Comparison of ENCODE assay signal across 10 cellular contexts in the genomic region with DNA sequence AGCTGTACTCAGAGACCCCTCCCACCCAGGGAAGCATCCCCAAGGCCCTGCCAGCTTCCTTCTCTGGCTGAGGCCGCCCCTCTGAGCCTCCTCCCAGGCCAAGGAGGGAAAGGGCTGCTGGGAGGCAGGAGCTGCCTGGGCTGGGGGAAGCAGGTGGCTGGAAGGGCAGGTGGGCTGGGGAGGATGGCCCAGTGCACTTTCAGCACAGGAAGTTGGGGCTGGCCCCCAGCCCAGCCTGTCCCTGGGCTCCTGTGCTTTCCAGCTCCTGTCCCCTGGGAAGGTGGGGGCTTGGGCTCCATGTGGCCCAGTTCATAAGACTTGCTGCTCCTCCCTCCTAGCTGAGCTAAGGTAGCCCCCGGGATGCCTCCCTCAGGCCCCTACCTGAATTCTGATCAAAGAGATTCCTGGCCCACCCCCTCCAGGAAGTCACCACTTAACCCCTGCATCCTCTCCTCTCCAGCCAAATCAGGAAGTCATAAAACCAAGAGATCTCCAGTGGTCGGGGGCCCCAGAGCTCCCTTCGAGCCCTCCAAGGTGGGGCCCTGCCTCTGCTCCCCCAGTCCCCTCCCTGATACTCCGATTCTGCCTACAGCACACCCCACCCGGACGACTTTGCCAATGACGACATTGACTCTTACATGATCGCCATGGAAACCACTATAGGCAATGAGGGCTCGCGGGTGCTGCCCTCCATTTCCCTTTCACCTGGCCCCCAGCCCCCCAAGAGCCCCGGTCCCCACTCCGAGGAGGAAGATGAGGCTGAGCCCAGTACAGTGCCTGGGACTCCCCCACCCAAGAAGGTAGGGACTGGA. TPM values are rescaled to one million over a fixed set of nuclear protein-coding genes. Genes with fewer than 3 reads are reported as not detected.
DNase-seq lines count a peak whose midpoint lies in the region; ATAC-seq and TF ChIP-seq lines count a peak whose summit lies in the region.
"Had no signal": no experiment of that assay in that cellular context is flagged by ENCODE, and none has a peak within 500 bp of the region (broad histone marks: within the 10 kb centered on the region; RNA-seq: fewer than 3 reads in every experiment).

No MANE protein-coding gene starts in this region.

- H3K27me3 ChIP-seq in Caco-2 (replicated peaks; ENCODE audit: control insufficient read depth, insufficient read depth, low read length) = no peaks in the 10 kb centered on the region

- H3K27ac Mint-ChIP-seq in Caco-2 (ENCODE audit: unreplicated experiment) (peak overlapping the region; percentile 60), endothelial cell (ENCODE audit: unreplicated experiment) (peak overlapping the region; percentile 83)

- H3K4me1 Mint-ChIP-seq in Caco-2 (ENCODE audit: low read depth, unreplicated experiment) = peaks cover 8% of the 10 kb centered on the region
- peaks cover 36% of the 10 kb centered on the region for H3K4me1 Mint-ChIP-seq in endothelial cell (ENCODE audit: unreplicated experiment)

- BruUV-seq in Caco-2 (replicated peaks; lab: Mats Ljungman, UMichigan) = no TSS peak

- TF ChIP-seq CTCF in Caco-2 (IDR thresholded peaks at IDR 0.05; ENCODE audit: insufficient read depth in 1 of 2, low read depth in 1 of 2, low read length in 1 of 2, severe bottlenecking in 1 of 2, unreplicated experiment in 1 of 2) (no peak), NB4 (IDR thresholded peaks at IDR 0.05; ENCODE audit: low read depth, low read length) (no peak), endothelial cell (IDR thresholded peaks at IDR 0.05; ENCODE audit: unreplicated experiment) (no peak)

- H3K9me3 Mint-ChIP-seq in Caco-2 (ENCODE audit: unreplicated experiment) (no peaks in the 10 kb centered on the region), endothelial cell (ENCODE audit: unreplicated experiment) (no peaks in the 10 kb centered on the region)

- ATAC-seq in HG03095 (IDR thresholded peaks at IDR 0.05; ENCODE audit: unreplicated experiment) (no peak), GM18517 (IDR thresholded peaks at IDR 0.05; ENCODE audit: unreplicated experiment) (no peak), HG03378 (IDR thresholded peaks at IDR 0.05; ENCODE audit: unreplicated experiment) (no peak)

- DNase-seq in Caco-2 (no peak), NB4 (ENCODE audit: low read depth) (peak; percentile 51), endothelial cell (ENCODE audit: low spot score) (no peak)
- DNase-seq: anterior cingulate cortex; NCI-H1105 treated with DMSO at 0.1 percent for 48 hours; stimulated activated CD4-positive, alpha-beta T cell treated with anti-CD3 and anti-CD28 coated beads, Interleukin-2, amount 100 ng/mL, for 24 hours had no signal

- POLR2A ChIA-PET in Caco-2 (lab: Charles Lee) = interaction anchor here (0.5 kb wide), 1 partner anchor 780 kb away, joined by 3 read pairs; a partner anchor contains a TSS

- H3K36me3 Mint-ChIP-seq in Caco-2 (ENCODE audit: insufficient read depth, unreplicated experiment) (peaks cover 83% of the 10 kb centered on the region), endothelial cell (ENCODE audit: low read depth, unreplicated experiment) (peaks cover 12% of the 10 kb centered on the region)

- H3K4me3 ChIP-seq in Caco-2 (ENCODE audit: low read depth, low read length) = no peak overlapping the region
- no peak overlapping the region for H3K4me3 ChIP-seq in NB4 (ENCODE audit: low read depth, low read length)

- H3K9me3 ChIP-seq in Caco-2 = no peaks in the 10 kb centered on the region

- CTCF ChIA-PET in Caco-2 (lab: Charles Lee) = interaction anchor here (0.7 to 0.9 kb wide), 3 partner anchors 14 to 51 kb away, joined by 3 to 4 read pairs (median 3); no protein-coding TSS in a partner anchor

- no peak for TF ChIP-seq POLR2A in NB4 (IDR thresholded peaks at IDR 0.05; ENCODE audit: extremely low read depth, insufficient read length)

- intact Hi-C loops in Caco-2 (cut with micrococcal nuclease; ENCODE audit: unreplicated experiment) = no loop called here

- no peak overlapping the region for H3K4me3 Mint-ChIP-seq in Caco-2 (ENCODE audit: unreplicated experiment)
- H3K4me3 Mint-ChIP-seq in endothelial cell (ENCODE audit: unreplicated experiment) = peak overlapping the region; percentile 72

- H3K36me3 ChIP-seq in Caco-2 (ENCODE audit: control insufficient read depth, insufficient read depth, low read length) = peaks cover 21% of the 10 kb centered on the region

- H3K27me3 Mint-ChIP-seq in Caco-2 (ENCODE audit: insufficient read depth, unreplicated experiment) (no peaks in the 10 kb centered on the region), endothelial cell (ENCODE audit: unreplicated experiment) (peaks cover 17% of the 10 kb centered on the region)

- peaks cover 15% of the 10 kb centered on the region for H3K4me1 ChIP-seq in Caco-2

RNA-seq across cellular contexts. Expression of a gene that starts 4.9 kb away (rescaled TPM):
- total RNA-seq in Caco-2 (2022) (384 and 389 TPM in 2 replicates), endothelial cell (ENCODE audit: unreplicated experiment) (249 TPM)

RNA-seq across cellular contexts. Expression of a gene that starts 5.0 kb away (rescaled TPM):
- total RNA-seq in Caco-2 (2022) = 55.1 and 63.5 TPM in 2 replicates
- total RNA-seq in endothelial cell (ENCODE audit: unreplicated experiment) = 18.4 TPM

RNA-seq across cellular contexts. Expression of a gene that starts 7.1 kb away (rescaled TPM):
- total RNA-seq in Caco-2 (2022) = 0.26 TPM in 1 of 2 replicates, not detected in the other
- 13.2 TPM for total RNA-seq in endothelial cell (ENCODE audit: unreplicated experiment)

RNA-seq across cellular contexts. Expression of a gene that starts 18.7 kb away (rescaled TPM):
- total RNA-seq in Caco-2 (2022) (0.09 and 0.28 TPM in 2 replicates), endothelial cell (ENCODE audit: unreplicated experiment) (not detected)

RNA-seq across cellular contexts. Expression of a gene that starts 23.4 kb away (rescaled TPM):
- total RNA-seq in Caco-2 (2022) (4.5 and 5.8 TPM in 2 replicates), endothelial cell (ENCODE audit: unreplicated experiment) (12.6 TPM)
- total RNA-seq: temporal lobe had no signal

Comparison
In these comparisons a context has a peak if more than half of its experiments do, and no peak if none do; other contexts are left out.
1. RNA of a gene that starts 7.1 kb away (total RNA-seq): 13.2 TPM in endothelial cell (single experiment); 0.26 TPM in Caco-2; every median in the first group is over 10 times any median in the second.